In the genomic region with DNA sequence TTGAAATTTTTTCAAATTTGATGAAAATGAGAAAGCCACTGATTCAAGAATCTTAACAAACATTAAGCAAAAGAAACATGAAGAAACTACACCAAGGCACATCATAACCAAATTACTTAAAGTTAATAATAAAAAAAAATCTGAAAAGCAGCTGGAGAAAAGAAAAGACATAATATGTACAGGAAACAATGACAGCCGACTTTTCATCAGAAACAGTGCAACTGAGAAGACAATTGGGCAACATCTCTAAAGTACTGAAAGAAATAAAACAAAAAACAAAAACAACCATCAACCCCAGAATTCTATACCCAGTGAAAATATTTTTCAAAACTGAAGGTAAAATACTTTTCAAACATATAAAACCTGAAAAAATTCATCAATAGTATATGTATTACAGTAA, we compare ENCODE assay signal across 1 cellular context.
TF ChIP-seq lines count a peak whose summit lies in the region.

No MANE protein-coding gene starts in this region.

TF ChIP-seq in K562, 482 proteins besides CTCF, POLR2A, EP300 and RAD21 (continued from another document):
- TF ChIP-seq, protein P1, sequence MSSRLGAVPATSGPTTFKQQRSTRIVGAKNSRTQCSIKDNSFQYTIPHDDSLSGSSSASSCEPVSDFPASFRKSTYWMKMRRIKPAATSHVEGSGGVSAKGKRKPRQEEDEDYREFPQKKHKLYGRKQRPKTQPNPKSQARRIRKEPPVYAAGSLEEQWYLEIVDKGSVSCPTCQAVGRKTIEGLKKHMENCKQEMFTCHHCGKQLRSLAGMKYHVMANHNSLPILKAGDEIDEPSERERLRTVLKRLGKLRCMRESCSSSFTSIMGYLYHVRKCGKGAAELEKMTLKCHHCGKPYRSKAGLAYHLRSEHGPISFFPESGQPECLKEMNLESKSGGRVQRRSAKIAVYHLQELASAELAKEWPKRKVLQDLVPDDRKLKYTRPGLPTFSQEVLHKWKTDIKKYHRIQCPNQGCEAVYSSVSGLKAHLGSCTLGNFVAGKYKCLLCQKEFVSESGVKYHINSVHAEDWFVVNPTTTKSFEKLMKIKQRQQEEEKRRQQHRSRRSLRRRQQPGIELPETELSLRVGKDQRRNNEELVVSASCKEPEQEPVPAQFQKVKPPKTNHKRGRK (tag; IDR thresholded peaks at IDR 0.05) = peak; percentile 73
- no peak for TF ChIP-seq XRCC5 (IDR thresholded peaks at IDR 0.05; ENCODE audit: low read depth, low read length)
- TF ChIP-seq, protein P2, sequence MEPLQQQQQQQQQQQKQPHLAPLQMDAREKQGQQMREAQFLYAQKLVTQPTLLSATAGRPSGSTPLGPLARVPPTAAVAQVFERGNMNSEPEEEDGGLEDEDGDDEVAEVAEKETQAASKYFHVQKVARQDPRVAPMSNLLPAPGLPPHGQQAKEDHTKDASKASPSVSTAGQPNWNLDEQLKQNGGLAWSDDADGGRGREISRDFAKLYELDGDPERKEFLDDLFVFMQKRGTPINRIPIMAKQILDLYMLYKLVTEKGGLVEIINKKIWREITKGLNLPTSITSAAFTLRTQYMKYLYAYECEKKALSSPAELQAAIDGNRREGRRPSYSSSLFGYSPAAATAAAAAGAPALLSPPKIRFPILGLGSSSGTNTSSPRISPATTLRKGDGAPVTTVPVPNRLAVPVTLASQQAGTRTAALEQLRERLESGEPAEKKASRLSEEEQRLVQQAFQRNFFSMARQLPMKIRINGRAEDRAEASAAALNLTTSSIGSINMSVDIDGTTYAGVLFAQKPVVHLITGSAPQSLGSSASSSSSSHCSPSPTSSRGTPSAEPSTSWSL (CRISPR knock-in tag; IDR thresholded peaks at IDR 0.05; ENCODE audit: borderline replicate concordance) = no peak
- TF ChIP-seq, protein P3, sequence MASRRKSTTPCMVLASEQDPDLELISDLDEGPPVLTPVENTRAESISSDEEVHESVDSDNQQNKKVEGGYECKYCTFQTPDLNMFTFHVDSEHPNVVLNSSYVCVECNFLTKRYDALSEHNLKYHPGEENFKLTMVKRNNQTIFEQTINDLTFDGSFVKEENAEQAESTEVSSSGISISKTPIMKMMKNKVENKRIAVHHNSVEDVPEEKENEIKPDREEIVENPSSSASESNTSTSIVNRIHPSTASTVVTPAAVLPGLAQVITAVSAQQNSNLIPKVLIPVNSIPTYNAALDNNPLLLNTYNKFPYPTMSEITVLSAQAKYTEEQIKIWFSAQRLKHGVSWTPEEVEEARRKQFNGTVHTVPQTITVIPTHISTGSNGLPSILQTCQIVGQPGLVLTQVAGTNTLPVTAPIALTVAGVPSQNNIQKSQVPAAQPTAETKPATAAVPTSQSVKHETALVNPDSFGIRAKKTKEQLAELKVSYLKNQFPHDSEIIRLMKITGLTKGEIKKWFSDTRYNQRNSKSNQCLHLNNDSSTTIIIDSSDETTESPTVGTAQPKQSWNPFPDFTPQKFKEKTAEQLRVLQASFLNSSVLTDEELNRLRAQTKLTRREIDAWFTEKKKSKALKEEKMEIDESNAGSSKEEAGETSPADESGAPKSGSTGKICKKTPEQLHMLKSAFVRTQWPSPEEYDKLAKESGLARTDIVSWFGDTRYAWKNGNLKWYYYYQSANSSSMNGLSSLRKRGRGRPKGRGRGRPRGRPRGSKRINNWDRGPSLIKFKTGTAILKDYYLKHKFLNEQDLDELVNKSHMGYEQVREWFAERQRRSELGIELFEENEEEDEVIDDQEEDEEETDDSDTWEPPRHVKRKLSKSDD (conservative IDR thresholded peaks at IDR 0.05; ENCODE audit: low read length) = no peak
- no peak for TF ChIP-seq TAF1 (IDR thresholded peaks at IDR 0.05; ENCODE audit: control insufficient read depth, extremely low read depth, insufficient read depth, low read length, severe bottlenecking)
- TF ChIP-seq TAF15 (IDR thresholded peaks at IDR 0.05; ENCODE audit: low read depth, low read length) = no peak
- TF ChIP-seq TRIM28 (IDR thresholded peaks at IDR 0.05) = peak; percentile 90
- TF ChIP-seq DPF2 (IDR thresholded peaks at IDR 0.05) = no peak
- peak; percentile 72; the same call in 1 of the 2 replicates for TF ChIP-seq CBX5 (IDR thresholded peaks at IDR 0.05; ENCODE audit: borderline replicate concordance, low read depth)
- TF ChIP-seq, protein P4, sequence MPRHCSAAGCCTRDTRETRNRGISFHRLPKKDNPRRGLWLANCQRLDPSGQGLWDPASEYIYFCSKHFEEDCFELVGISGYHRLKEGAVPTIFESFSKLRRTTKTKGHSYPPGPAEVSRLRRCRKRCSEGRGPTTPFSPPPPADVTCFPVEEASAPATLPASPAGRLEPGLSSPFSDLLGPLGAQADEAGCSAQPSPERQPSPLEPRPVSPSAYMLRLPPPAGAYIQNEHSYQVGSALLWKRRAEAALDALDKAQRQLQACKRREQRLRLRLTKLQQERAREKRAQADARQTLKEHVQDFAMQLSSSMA (CRISPR knock-in tag; IDR thresholded peaks at IDR 0.05) = no peak
- no peak for TF ChIP-seq SIRT6 (IDR thresholded peaks at IDR 0.05; ENCODE audit: low read depth, low read length)
